Comparison of ENCODE assay signal across 23 cellular contexts in genomic region chr11:48122656-48123055, GRCh38.
DNase-seq lines count a peak whose midpoint lies in the region; ATAC-seq and TF ChIP-seq lines count a peak whose summit lies in the region.
"Had no signal": no experiment of that assay in that cellular context is flagged by ENCODE, and none has a peak within 500 bp of the region (broad histone marks: within the 10 kb centered on the region; RNA-seq: fewer than 3 reads in every experiment).

No MANE protein-coding gene starts in this region.

- no peak overlapping the region for H3K27ac Mint-ChIP-seq in activated T-cell treated with anti-CD3 and anti-CD28 coated beads, Interleukin-2, amount 50 U/mL, for 24 hours
- H3K27ac Mint-ChIP-seq in endodermal cell, result no peak overlapping the region
- H3K27ac Mint-ChIP-seq: HFFc6 had no signal

- H3K4me3 ChIP-seq in endodermal cell (ENCODE audit: low read length), result no peak overlapping the region
- no peak overlapping the region for H3K4me3 ChIP-seq in psoas muscle
- H3K4me3 ChIP-seq: A549; BLaER1 treated with 17β-estradiol and CSF1 and Interleukin-3, amounts not matched to agents 10 nM and 100 nM; HAP-1 had no signal

- no peak overlapping the region for H3K4me3 Mint-ChIP-seq in activated T-cell treated with anti-CD3 and anti-CD28 coated beads, Interleukin-2, amount 50 U/mL, for 24 hours
- H3K4me3 Mint-ChIP-seq in endodermal cell, result no peak overlapping the region
- H3K4me3 Mint-ChIP-seq: CD14-positive monocyte; CD4-positive, alpha-beta memory T cell; HFFc6 had no signal

- no peaks in the 10 kb centered on the region for H3K27me3 Mint-ChIP-seq in activated T-cell treated with anti-CD3 and anti-CD28 coated beads, Interleukin-2, amount 50 U/mL, for 24 hours
- no peaks in the 10 kb centered on the region for H3K27me3 Mint-ChIP-seq in endodermal cell (ENCODE audit: insufficient read depth)
- H3K27me3 Mint-ChIP-seq: CD4-positive, alpha-beta memory T cell had no signal

- no peaks in the 10 kb centered on the region for H3K27me3 ChIP-seq in endodermal cell (ENCODE audit: control insufficient read depth, insufficient read depth, low read length, poor library complexity, severe bottlenecking)
- no peaks in the 10 kb centered on the region for H3K27me3 ChIP-seq in psoas muscle (ENCODE audit: insufficient read depth in 3 of 3, low read length in 2 of 3)
- H3K27me3 ChIP-seq: BE2C; BLaER1 treated with 17β-estradiol and CSF1 and Interleukin-3, amounts not matched to agents 10 nM and 100 nM had no signal

- H3K4me1 ChIP-seq in endodermal cell (ENCODE audit: control insufficient read depth, insufficient read depth, low read length) (peaks cover 2% of the 10 kb centered on the region), psoas muscle (no peaks in the 10 kb centered on the region)
- H3K4me1 ChIP-seq: A549, BE2C, HAP-1 had no signal

- TF ChIP-seq CTCF in endodermal cell (conservative IDR thresholded peaks at IDR 0.05), result no peak
- TF ChIP-seq CTCF in psoas muscle (IDR thresholded peaks at IDR 0.05), result no peak

- intact Hi-C loops in psoas muscle (cut with DNase I), result no loop called here

- no peak for ATAC-seq in psoas muscle
- ATAC-seq in GM19397 (IDR thresholded peaks at IDR 0.05; ENCODE audit: unreplicated experiment), result no peak
- no peak for ATAC-seq in GM19463 (IDR thresholded peaks at IDR 0.05; ENCODE audit: unreplicated experiment)
- ATAC-seq: A549 had no signal

- peak; percentile 2 for DNase-seq in activated T-cell treated with anti-CD3 and anti-CD28 coated beads, Interleukin-2, amount 50 U/mL, for 24 hours
- DNase-seq in activated T-cell treated with anti-CD3 and anti-CD28 coated beads, Interleukin-2, amount 50 U/mL, for 48 hours, result no peak
- DNase-seq in endodermal cell (peak; percentile 28), mesenteric fat pad (ENCODE audit: low spot score) (peak; percentile 39), psoas muscle (no peak)
- DNase-seq: 8988T; ACHN; AML-193; BE2C; Calu3; CD4-positive, alpha-beta memory T cell; COR-L47; DMS53; DMS79 treated with DMSO at 0.1 percent for 48 hours; GF-D8; GOT3; HFFc6 had no signal

- WGBS in endodermal cell (ENCODE audit: insufficient coverage in 1 of 2, insufficient read length in 1 of 2), 2 experiments, result 76 to 82% methylated on average over 6 to 7 of the region's 7 CpGs
- WGBS in psoas muscle, 3 donors, result 86 to 91% (median 89%) methylated on average over 7 of the region's 7 CpGs

- no peak overlapping the region for H3K9ac ChIP-seq in endodermal cell (ENCODE audit: extremely low read depth, low read length, poor library complexity, severe bottlenecking)
- H3K9ac ChIP-seq: BLaER1 treated with 17β-estradiol and CSF1 and Interleukin-3, amounts not matched to agents 10 nM and 100 nM had no signal

- H3K9me3 ChIP-seq in endodermal cell (ENCODE audit: control insufficient read depth, low read length), result no peaks in the 10 kb centered on the region
- H3K9me3 ChIP-seq in psoas muscle, result no peaks in the 10 kb centered on the region
- H3K9me3 ChIP-seq: A549, BE2C, HAP-1 had no signal

- H3K4me1 Mint-ChIP-seq in activated T-cell treated with anti-CD3 and anti-CD28 coated beads, Interleukin-2, amount 50 U/mL, for 24 hours (ENCODE audit: low read depth), result no peaks in the 10 kb centered on the region
- peaks cover 26% of the 10 kb centered on the region for H3K4me1 Mint-ChIP-seq in endodermal cell
- H3K4me1 Mint-ChIP-seq: CD14-positive monocyte had no signal

- H3K9me3 Mint-ChIP-seq in activated T-cell treated with anti-CD3 and anti-CD28 coated beads, Interleukin-2, amount 50 U/mL, for 24 hours, result no peaks in the 10 kb centered on the region
- H3K9me3 Mint-ChIP-seq in endodermal cell, result no peaks in the 10 kb centered on the region
- H3K9me3 Mint-ChIP-seq: CD14-positive monocyte; CD4-positive, alpha-beta memory T cell; HFFc6 had no signal

- peaks cover 31% of the 10 kb centered on the region for H3K36me3 ChIP-seq in endodermal cell (ENCODE audit: control insufficient read depth, insufficient read depth, low read length)
- peaks cover 0 to 9% of the 10 kb centered on the region in 2 donors for H3K36me3 ChIP-seq in psoas muscle (ENCODE audit: insufficient read depth in 1 of 2, low read depth in 1 of 2)
- H3K36me3 ChIP-seq: BE2C had no signal

- H3K27ac ChIP-seq in endodermal cell (ENCODE audit: low read depth, low read length) (no peak overlapping the region), psoas muscle (no peak overlapping the region)
- H3K27ac ChIP-seq: A549; BLaER1 treated with 17β-estradiol and CSF1 and Interleukin-3, amounts not matched to agents 10 nM and 100 nM had no signal

- H3K36me3 Mint-ChIP-seq in activated T-cell treated with anti-CD3 and anti-CD28 coated beads, Interleukin-2, amount 50 U/mL, for 24 hours (ENCODE audit: low read depth), result peaks cover 93% of the 10 kb centered on the region
- H3K36me3 Mint-ChIP-seq in endodermal cell (ENCODE audit: low read depth), result peaks cover 49% of the 10 kb centered on the region

Comparison
In these comparisons a context has a peak if more than half of its experiments do, and no peak if none do; other contexts are left out.
1. DNase-seq: peak in activated T-cell treated with anti-CD3 and anti-CD28 coated beads, Interleukin-2, amount 50 U/mL, for 24 hours (single experiment), endodermal cell (single experiment) and mesenteric fat pad (single experiment); none in activated T-cell treated with anti-CD3 and anti-CD28 coated beads, Interleukin-2, amount 50 U/mL, for 48 hours (0 of 2) and psoas muscle (0 of 2).